25 cellular contexts compared by ENCODE assay signal in the genomic region with DNA sequence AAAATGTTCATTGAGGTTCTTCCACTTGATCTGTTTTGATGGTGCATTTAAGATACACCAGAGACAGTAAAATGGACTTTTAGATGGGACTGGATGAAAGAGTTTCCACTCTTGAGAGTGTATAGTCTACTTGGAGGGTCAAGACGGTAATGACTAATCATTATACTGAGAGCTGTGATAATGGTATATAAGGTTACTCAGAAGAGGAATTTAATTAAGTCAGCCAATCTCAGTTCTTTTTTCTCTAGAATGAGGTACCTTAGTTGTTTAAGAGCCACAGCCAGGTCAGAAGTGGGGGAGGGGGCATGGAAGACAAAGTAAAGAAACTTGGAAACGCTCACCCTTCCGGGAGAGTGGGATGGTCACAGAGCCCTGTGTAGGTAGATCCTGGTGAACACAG.
DNase-seq lines count a peak whose midpoint lies in the region; ATAC-seq and TF ChIP-seq lines count a peak whose summit lies in the region.
"Had no signal": no experiment of that assay in that cellular context is flagged by ENCODE, and none has a peak within 500 bp of the region (broad histone marks: within the 10 kb centered on the region; RNA-seq: fewer than 3 reads in every experiment).

No MANE protein-coding gene starts in this region.

- CTCF ChIA-PET in CD8-positive, alpha-beta T cell (lab: Charles Lee): no interaction called here
- CTCF ChIA-PET in Calu3 (lab: Charles Lee): no interaction called here

- BruUV-seq in Calu3 (replicated peaks; lab: Mats Ljungman, UMichigan): no TSS peak

- peaks cover 14% of the 10 kb centered on the region for H3K36me3 ChIP-seq in CD8-positive, alpha-beta T cell (ENCODE audit: insufficient read depth, low read length)

- no peaks in the 10 kb centered on the region for H3K9me3 ChIP-seq in CD8-positive, alpha-beta T cell (ENCODE audit: low read length)
- H3K9me3 ChIP-seq: prostate gland, SJSA1, tibial artery had no signal

- no peak overlapping the region for H3K4me3 ChIP-seq in CD8-positive, alpha-beta T cell (ENCODE audit: low read depth, low read length)
- H3K4me3 ChIP-seq: breast epithelium, heart right ventricle, neural progenitor cell, prostate gland, SJSA1, tibial artery had no signal

- H3K27me3 Mint-ChIP-seq in CD14-positive monocyte (ENCODE audit: low read depth in 3 of 3) (no peaks in the 10 kb centered on the region), Calu3 (ENCODE audit: unreplicated experiment) (no peaks in the 10 kb centered on the region)
- H3K27me3 Mint-ChIP-seq in CD8-positive, alpha-beta T cell (ENCODE audit: low read depth): no peaks in the 10 kb centered on the region
- H3K27me3 Mint-ChIP-seq in activated T-helper 2 cell treated with anti-CD3 and anti-CD28 coated beads, Interferon-gamma antibody, Interleukin-2, Interleukin-4, amounts not matched to agents 10 μg/mL and 5 μg/mL and 100 μg/mL, durations not matched to agents 14 hours and 24 hours and 36 hours (ENCODE audit: low read depth): no peaks in the 10 kb centered on the region

- H3K4me3 Mint-ChIP-seq in CD14-positive monocyte (no peak overlapping the region), Calu3 (ENCODE audit: low read depth, unreplicated experiment) (no peak overlapping the region)
- H3K4me3 Mint-ChIP-seq in CD8-positive, alpha-beta T cell: no peak overlapping the region
- no peak overlapping the region for H3K4me3 Mint-ChIP-seq in activated T-helper 2 cell treated with anti-CD3 and anti-CD28 coated beads, Interferon-gamma antibody, Interleukin-2, Interleukin-4, amounts not matched to agents 10 μg/mL and 5 μg/mL and 100 μg/mL, durations not matched to agents 14 hours and 24 hours and 36 hours (ENCODE audit: low read depth)
- H3K4me3 Mint-ChIP-seq: neural progenitor cell had no signal

- H3K27ac Mint-ChIP-seq in CD14-positive monocyte (peak overlapping the region in 6 of 7 donors; percentile 66 to 97 (median 87)), Calu3 (ENCODE audit: unreplicated experiment) (no peak overlapping the region)
- peak overlapping the region; percentile 25 for H3K27ac Mint-ChIP-seq in CD8-positive, alpha-beta T cell
- peak overlapping the region; percentile 47 for H3K27ac Mint-ChIP-seq in activated T-helper 2 cell treated with anti-CD3 and anti-CD28 coated beads, Interferon-gamma antibody, Interleukin-2, Interleukin-4, amounts not matched to agents 10 μg/mL and 5 μg/mL and 100 μg/mL, durations not matched to agents 14 hours and 24 hours and 36 hours

- intact Hi-C loops in CD14-positive monocyte (cut with micrococcal nuclease) (loop anchor here (5.0 to 10.0 kb wide), 3 partner anchors 159 to 257 kb away; a partner anchor contains a TSS), Calu3 (cut with micrococcal nuclease; ENCODE audit: unreplicated experiment) (no loop called here)
- intact Hi-C loops in CD8-positive, alpha-beta T cell (cut with DNase I, micrococcal nuclease): no loop called here
- intact Hi-C loops in activated T-helper 2 cell treated with anti-CD3 and anti-CD28 coated beads, Interferon-gamma antibody, Interleukin-2, Interleukin-4, amounts not matched to agents 10 μg/mL and 5 μg/mL and 100 μg/mL, durations not matched to agents 14 hours and 24 hours and 36 hours (cut with micrococcal nuclease): no loop called here

- POLR2A ChIA-PET in CD8-positive, alpha-beta T cell (lab: Charles Lee): no interaction called here

- H3K4me1 Mint-ChIP-seq in CD14-positive monocyte (peaks cover 33% of the 10 kb centered on the region), Calu3 (ENCODE audit: low read depth, unreplicated experiment) (no peaks in the 10 kb centered on the region)
- H3K4me1 Mint-ChIP-seq in CD8-positive, alpha-beta T cell (ENCODE audit: low read depth): peaks cover 21% of the 10 kb centered on the region
- peaks cover 29% of the 10 kb centered on the region for H3K4me1 Mint-ChIP-seq in activated T-helper 2 cell treated with anti-CD3 and anti-CD28 coated beads, Interferon-gamma antibody, Interleukin-2, Interleukin-4, amounts not matched to agents 10 μg/mL and 5 μg/mL and 100 μg/mL, durations not matched to agents 14 hours and 24 hours and 36 hours (ENCODE audit: low read depth)

- no peaks in the 10 kb centered on the region for H3K27me3 ChIP-seq in CD8-positive, alpha-beta T cell (ENCODE audit: insufficient read depth, low read length)
- H3K27me3 ChIP-seq: breast epithelium, heart right ventricle, neural progenitor cell, SJSA1, tibial artery had no signal

- H3K4me1 ChIP-seq in CD8-positive, alpha-beta T cell (ENCODE audit: insufficient read depth, low read length): peaks cover 8% of the 10 kb centered on the region
- H3K4me1 ChIP-seq: breast epithelium, prostate gland, SJSA1, tibial artery had no signal

- ATAC-seq in CD8-positive, alpha-beta T cell: no peak
- ATAC-seq in HG03095 (IDR thresholded peaks at IDR 0.05; ENCODE audit: unreplicated experiment) (peak; percentile 52), GM18520 (IDR thresholded peaks at IDR 0.05; ENCODE audit: unreplicated experiment) (no peak), GM19324 (IDR thresholded peaks at IDR 0.05; ENCODE audit: low FRiP score, unreplicated experiment) (no peak)
- ATAC-seq: heart right ventricle, left lobe of liver, Panc1 had no signal

- H3K27ac ChIP-seq in CD8-positive, alpha-beta T cell (ENCODE audit: low read depth, low read length): no peak overlapping the region
- H3K27ac ChIP-seq: breast epithelium, heart right ventricle, neural progenitor cell, prostate gland, SJSA1, tibial artery had no signal

- peaks cover 62 to 78% of the 10 kb centered on the region in 2 donors for H3K36me3 Mint-ChIP-seq in CD14-positive monocyte
- peaks cover 97% of the 10 kb centered on the region for H3K36me3 Mint-ChIP-seq in CD8-positive, alpha-beta T cell
- H3K36me3 Mint-ChIP-seq in activated T-helper 2 cell treated with anti-CD3 and anti-CD28 coated beads, Interferon-gamma antibody, Interleukin-2, Interleukin-4, amounts not matched to agents 10 μg/mL and 5 μg/mL and 100 μg/mL, durations not matched to agents 14 hours and 24 hours and 36 hours (ENCODE audit: low read depth): peaks cover 89% of the 10 kb centered on the region
- peaks cover 25% of the 10 kb centered on the region for H3K36me3 Mint-ChIP-seq in Calu3 (ENCODE audit: insufficient read depth, unreplicated experiment)

- H3K9me3 Mint-ChIP-seq in CD14-positive monocyte (peaks cover 0 to 4% (median 3%) of the 10 kb centered on the region in 7 donors), Calu3 (ENCODE audit: low read depth, unreplicated experiment) (peaks cover 3% of the 10 kb centered on the region)
- peaks cover 7% of the 10 kb centered on the region for H3K9me3 Mint-ChIP-seq in CD8-positive, alpha-beta T cell
- H3K9me3 Mint-ChIP-seq in activated T-helper 2 cell treated with anti-CD3 and anti-CD28 coated beads, Interferon-gamma antibody, Interleukin-2, Interleukin-4, amounts not matched to agents 10 μg/mL and 5 μg/mL and 100 μg/mL, durations not matched to agents 14 hours and 24 hours and 36 hours: peaks cover 5% of the 10 kb centered on the region

- DNase-seq in CD14-positive monocyte (ENCODE audit: low spot score) (no peak), Kasumi-1 (lab: John Stamatoyannopoulos, UW) (no peak), Calu3 (no peak)
- no peak for DNase-seq in CD8-positive, alpha-beta T cell
- DNase-seq in activated T-helper 2 cell treated with anti-CD3 and anti-CD28 coated beads, Interferon-gamma antibody, Interleukin-2, Interleukin-4, amounts not matched to agents 10 μg/mL and 5 μg/mL and 100 μg/mL, durations not matched to agents 14 hours and 24 hours and 36 hours (ENCODE audit: low spot score): no peak
- DNase-seq: activated CD4-positive, alpha-beta T cell treated with anti-CD3 and anti-CD28 coated beads, Interleukin-2, amount 50 U/mL, for 48 hours; activated T-cell treated with anti-CD3 and anti-CD28 coated beads, Interleukin-2, amount 50 U/mL, for 48 hours; cortex of kidney; heart right ventricle; MM.1S; NCI-H1436 treated with DMSO at 0.1 percent for 48 hours; NCI-H748 treated with DMSO at 0.1 percent for 48 hours; stimulated activated CD4-positive, alpha-beta T cell treated with anti-CD3 and anti-CD28 coated beads, Interleukin-1b, Interleukin-23, amount 100 ng/mL, for 48 hours; stimulated activated naive CD4-positive, alpha-beta T cell treated with Interleukin-2 at 50 U/mL for 16 hours; T-helper 2 cell; tibial artery had no signal

- TF ChIP-seq CTCF in CD14-positive monocyte (IDR thresholded peaks at IDR 0.05) (no peak), Calu3 (IDR thresholded peaks at IDR 0.05; ENCODE audit: unreplicated experiment) (no peak)
- TF ChIP-seq CTCF in CD8-positive, alpha-beta T cell (IDR thresholded peaks at IDR 0.05): no peak

Comparison
In these comparisons a context has a peak if more than half of its experiments do, and no peak if none do; other contexts are left out.
1. intact Hi-C loops: an anchor here in CD14-positive monocyte (5.0 to 10.0 kb wide); none called in CD8-positive, alpha-beta T cell, activated T-helper 2 cell treated with anti-CD3 and anti-CD28 coated beads, Interferon-gamma antibody, Interleukin-2, Interleukin-4, amounts not matched to agents 10 μg/mL and 5 μg/mL and 100 μg/mL, durations not matched to agents 14 hours and 24 hours and 36 hours and Calu3.